In the genomic region with DNA sequence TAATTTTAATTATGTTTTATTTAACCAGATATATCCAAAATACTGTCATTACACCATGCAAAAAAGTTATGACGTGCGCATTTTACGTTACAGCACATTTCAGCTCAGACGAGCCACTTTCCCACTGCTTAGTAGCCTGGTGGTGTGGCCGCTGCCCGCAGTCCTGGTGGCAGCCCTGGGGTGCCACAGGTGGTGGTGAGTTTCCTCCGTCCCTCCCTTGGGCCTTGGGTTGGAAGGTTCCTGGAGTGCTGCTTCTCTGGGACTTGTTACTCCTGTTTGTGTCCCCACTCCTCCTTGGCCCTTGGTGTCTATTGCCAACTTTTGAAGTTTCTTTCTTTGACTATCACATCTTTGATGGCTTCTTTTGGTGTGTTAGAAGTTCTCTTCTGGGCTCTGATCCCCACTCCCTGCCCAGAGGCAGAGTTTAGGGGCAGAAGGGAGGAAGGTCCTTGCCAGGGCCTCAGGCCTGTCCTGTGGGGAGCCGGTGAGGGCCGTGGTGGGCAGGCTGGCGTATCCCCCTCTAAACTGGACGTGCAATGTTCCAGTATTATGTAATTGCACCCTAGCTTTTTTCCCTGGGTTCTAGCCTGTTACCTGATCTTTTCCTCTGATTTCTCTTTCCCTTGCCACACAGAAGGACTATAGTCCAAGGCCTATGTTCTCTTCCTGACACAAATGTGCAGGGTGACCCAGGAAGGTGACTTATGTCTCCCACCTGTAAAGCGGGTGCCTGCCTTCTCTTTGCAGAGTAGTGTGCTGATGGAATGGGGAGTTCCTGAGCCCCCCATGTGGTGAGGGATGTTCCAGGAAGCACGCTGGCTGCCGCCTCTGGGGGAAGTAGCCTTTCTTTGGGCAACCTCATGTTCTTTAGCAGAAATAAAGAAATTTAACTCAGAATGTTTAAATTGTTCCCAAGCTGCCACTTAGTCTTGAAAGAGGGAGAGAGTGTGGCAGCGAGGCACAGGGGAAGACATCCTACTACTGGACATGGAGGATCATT, we compare ENCODE assay signal across 1 cellular context.
TF ChIP-seq lines count a peak whose summit lies in the region.

No MANE protein-coding gene starts in this region.

TF ChIP-seq in liver, 16 proteins besides CTCF, POLR2A, EP300 and RAD21 (continued from another document):
- TF ChIP-seq, protein P1, sequence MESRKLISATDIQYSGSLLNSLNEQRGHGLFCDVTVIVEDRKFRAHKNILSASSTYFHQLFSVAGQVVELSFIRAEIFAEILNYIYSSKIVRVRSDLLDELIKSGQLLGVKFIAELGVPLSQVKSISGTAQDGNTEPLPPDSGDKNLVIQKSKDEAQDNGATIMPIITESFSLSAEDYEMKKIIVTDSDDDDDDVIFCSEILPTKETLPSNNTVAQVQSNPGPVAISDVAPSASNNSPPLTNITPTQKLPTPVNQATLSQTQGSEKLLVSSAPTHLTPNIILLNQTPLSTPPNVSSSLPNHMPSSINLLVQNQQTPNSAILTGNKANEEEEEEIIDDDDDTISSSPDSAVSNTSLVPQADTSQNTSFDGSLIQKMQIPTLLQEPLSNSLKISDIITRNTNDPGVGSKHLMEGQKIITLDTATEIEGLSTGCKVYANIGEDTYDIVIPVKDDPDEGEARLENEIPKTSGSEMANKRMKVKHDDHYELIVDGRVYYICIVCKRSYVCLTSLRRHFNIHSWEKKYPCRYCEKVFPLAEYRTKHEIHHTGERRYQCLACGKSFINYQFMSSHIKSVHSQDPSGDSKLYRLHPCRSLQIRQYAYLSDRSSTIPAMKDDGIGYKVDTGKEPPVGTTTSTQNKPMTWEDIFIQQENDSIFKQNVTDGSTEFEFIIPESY (IDR thresholded peaks at IDR 0.05): no peak
- TF ChIP-seq, protein P2, sequence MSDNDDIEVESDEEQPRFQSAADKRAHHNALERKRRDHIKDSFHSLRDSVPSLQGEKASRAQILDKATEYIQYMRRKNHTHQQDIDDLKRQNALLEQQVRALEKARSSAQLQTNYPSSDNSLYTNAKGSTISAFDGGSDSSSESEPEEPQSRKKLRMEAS (IDR thresholded peaks at IDR 0.05): no peak
